Comparison of ENCODE assay signal across 1 cellular context in genomic region chr12:121442028-121442948, GRCh38.
TF ChIP-seq lines count a peak whose summit lies in the region.

No MANE protein-coding gene starts in this region.

TF ChIP-seq in GM23338, 12 proteins besides CTCF, POLR2A, EP300 and RAD21:
- TF ChIP-seq, protein P1, sequence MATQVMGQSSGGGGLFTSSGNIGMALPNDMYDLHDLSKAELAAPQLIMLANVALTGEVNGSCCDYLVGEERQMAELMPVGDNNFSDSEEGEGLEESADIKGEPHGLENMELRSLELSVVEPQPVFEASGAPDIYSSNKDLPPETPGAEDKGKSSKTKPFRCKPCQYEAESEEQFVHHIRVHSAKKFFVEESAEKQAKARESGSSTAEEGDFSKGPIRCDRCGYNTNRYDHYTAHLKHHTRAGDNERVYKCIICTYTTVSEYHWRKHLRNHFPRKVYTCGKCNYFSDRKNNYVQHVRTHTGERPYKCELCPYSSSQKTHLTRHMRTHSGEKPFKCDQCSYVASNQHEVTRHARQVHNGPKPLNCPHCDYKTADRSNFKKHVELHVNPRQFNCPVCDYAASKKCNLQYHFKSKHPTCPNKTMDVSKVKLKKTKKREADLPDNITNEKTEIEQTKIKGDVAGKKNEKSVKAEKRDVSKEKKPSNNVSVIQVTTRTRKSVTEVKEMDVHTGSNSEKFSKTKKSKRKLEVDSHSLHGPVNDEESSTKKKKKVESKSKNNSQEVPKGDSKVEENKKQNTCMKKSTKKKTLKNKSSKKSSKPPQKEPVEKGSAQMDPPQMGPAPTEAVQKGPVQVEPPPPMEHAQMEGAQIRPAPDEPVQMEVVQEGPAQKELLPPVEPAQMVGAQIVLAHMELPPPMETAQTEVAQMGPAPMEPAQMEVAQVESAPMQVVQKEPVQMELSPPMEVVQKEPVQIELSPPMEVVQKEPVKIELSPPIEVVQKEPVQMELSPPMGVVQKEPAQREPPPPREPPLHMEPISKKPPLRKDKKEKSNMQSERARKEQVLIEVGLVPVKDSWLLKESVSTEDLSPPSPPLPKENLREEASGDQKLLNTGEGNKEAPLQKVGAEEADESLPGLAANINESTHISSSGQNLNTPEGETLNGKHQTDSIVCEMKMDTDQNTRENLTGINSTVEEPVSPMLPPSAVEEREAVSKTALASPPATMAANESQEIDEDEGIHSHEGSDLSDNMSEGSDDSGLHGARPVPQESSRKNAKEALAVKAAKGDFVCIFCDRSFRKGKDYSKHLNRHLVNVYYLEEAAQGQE (IDR thresholded peaks at IDR 0.05; ENCODE audit: unreplicated experiment) = no peak
TF ChIP-seq in GM23338: peak in this region for 0.
